ENCODE assay signal across 7 cellular contexts in genomic region chr17:1203111-1203966, GRCh38. TPM values are rescaled to one million over a fixed set of nuclear protein-coding genes. Genes with fewer than 3 reads are reported as not detected.
DNase-seq lines count a peak whose midpoint lies in the region; ATAC-seq and TF ChIP-seq lines count a peak whose summit lies in the region.

No MANE protein-coding gene starts in this region.

- no peaks in the 10 kb centered on the region; the same call in 2 of the 3 replicates for H3K4me1 Mint-ChIP-seq in GM23338

- H3K36me3 ChIP-seq in GM23338 (ENCODE audit: insufficient read depth) (no peaks in the 10 kb centered on the region), breast epithelium (no peaks in the 10 kb centered on the region), iPS-20b (ENCODE audit: insufficient read depth, low read depth, low read length) (no peaks in the 10 kb centered on the region)

- no peak overlapping the region for H3K27ac Mint-ChIP-seq in GM23338

- TF ChIP-seq POLR2A in breast epithelium (IDR thresholded peaks at IDR 0.05): no peak

- peak; percentile 87 for ATAC-seq in GM23338
- ATAC-seq in HG03442 (IDR thresholded peaks at IDR 0.05; ENCODE audit: unreplicated experiment): no peak
- ATAC-seq in GM19324 (IDR thresholded peaks at IDR 0.05; ENCODE audit: low FRiP score, unreplicated experiment): no peak

- intact Hi-C loops in breast epithelium (cut with DNase I; ENCODE audit: low total_unique reads): no loop called here

- H4K20me1 ChIP-seq in GM23338 (replicated peaks; ENCODE audit: insufficient read depth): no peaks in the 10 kb centered on the region

- peak overlapping the region; percentile 97 for H2AFZ ChIP-seq in GM23338

- H3K27me3 ChIP-seq in GM23338 (ENCODE audit: insufficient read depth): peaks cover 6% of the 10 kb centered on the region; the same call in 1 of the 2 replicates
- no peaks in the 10 kb centered on the region for H3K27me3 ChIP-seq in breast epithelium
- peaks cover 11% of the 10 kb centered on the region for H3K27me3 ChIP-seq in iPS-20b (ENCODE audit: insufficient read depth, low read length)

- peaks cover 7% of the 10 kb centered on the region for H3K27me3 Mint-ChIP-seq in GM23338 (ENCODE audit: insufficient read depth, low read depth, poor library complexity)

- no peaks in the 10 kb centered on the region for H3K79me2 ChIP-seq in GM23338 (replicated peaks; ENCODE audit: insufficient read depth)

- DNase-seq in GM23338 (ENCODE audit: low spot score) (peak; percentile 91), T-helper 1 cell (peak in 4 of 5 donors; percentile 47 to 55 (median 49)), breast epithelium (ENCODE audit: low spot score in 2 of 2) (peak in 1 of 2 donors; percentile 48)
- peak; percentile 40 for DNase-seq in stimulated activated CD4-positive, alpha-beta T cell treated with anti-CD3 and anti-CD28 coated beads, Interleukin-12 subunit alpha, Interleukin-12 subunit beta, amount 100 ng/mL, for 4 hours

- 0 out of 2 replicates have a peak, but pooled peaks cover 3% of the 10 kb centered on the region for H3K9me2 ChIP-seq in GM23338 (ENCODE audit: insufficient read depth)

- peak overlapping the region; percentile 82 for H3K4me2 ChIP-seq in GM23338

- H3K4me3 ChIP-seq in GM23338: peak overlapping the region; percentile 75
- peak overlapping the region; percentile 49 to 71 (median 56) for H3K4me3 ChIP-seq in breast epithelium
- peak overlapping the region; percentile 73 for H3K4me3 ChIP-seq in iPS-20b (ENCODE audit: low read length)

- no peaks in the 10 kb centered on the region for H3K36me3 Mint-ChIP-seq in GM23338 (ENCODE audit: low read depth)

- H3K4me1 ChIP-seq in GM23338 (ENCODE audit: insufficient read depth) (no peaks in the 10 kb centered on the region), breast epithelium (no peaks in the 10 kb centered on the region), iPS-20b (ENCODE audit: insufficient read depth, low read length) (no peaks in the 10 kb centered on the region)

- H3K9me3 Mint-ChIP-seq in GM23338: no peaks in the 10 kb centered on the region

- H3F3A ChIP-seq in GM23338 (replicated peaks; ENCODE audit: low read depth): no peaks in the 10 kb centered on the region

- H3K9ac ChIP-seq in iPS-20b (ENCODE audit: low read depth, low read length): peak overlapping the region; percentile 76; the same call in 1 of the 2 replicates

- TF ChIP-seq CTCF in GM23338 (conservative IDR thresholded peaks at IDR 0.05; ENCODE audit: low read depth in 2 of 2): no peak
- no peak for TF ChIP-seq CTCF in breast epithelium (IDR thresholded peaks at IDR 0.05)

- no peaks in the 10 kb centered on the region for H3K9me3 ChIP-seq in breast epithelium
- no peaks in the 10 kb centered on the region for H3K9me3 ChIP-seq in iPS-20b (ENCODE audit: insufficient read depth, low read depth, low read length)

- H3K4me3 Mint-ChIP-seq in GM23338: peak overlapping the region; percentile 73

- H3K27ac ChIP-seq in GM23338 (ENCODE audit: low read depth): peak overlapping the region; percentile 21; the same call in 1 of the 2 replicates
- peak overlapping the region; percentile 54 to 75 for H3K27ac ChIP-seq in breast epithelium
- no peak overlapping the region for H3K27ac ChIP-seq in iPS-20b (ENCODE audit: low read length)

TF ChIP-seq in GM23338, 12 proteins besides CTCF, POLR2A, EP300 and RAD21:
- TF ChIP-seq POLR2AphosphoS5 (IDR thresholded peaks at IDR 0.05; ENCODE audit: low read depth) (peak; percentile 60), NANOG (IDR thresholded peaks at IDR 0.05; ENCODE audit: borderline replicate concordance) (no peak)
TF ChIP-seq in GM23338: peak in this region for 1.

RNA-seq across cellular contexts. Expression of gene ABR, which starts 23.6 kb away (rescaled TPM):
- 24.3 and 27.7 TPM in 2 replicates for total RNA-seq in GM23338 (2014; rRNA removed; shearing (Covaris generic))
- 15.0 and 18.5 TPM in 2 replicates for polyA plus RNA-seq in GM23338 (2016; fragmentation: Nextera tagmentation; extraction: Ambion mirVana)
- 10 to 100 TPM; 63.5 to 77.0 (median 75.0) TPM for total RNA-seq in breast epithelium
